Comparison of ENCODE assay signal across 20 cellular contexts in the genomic region with DNA sequence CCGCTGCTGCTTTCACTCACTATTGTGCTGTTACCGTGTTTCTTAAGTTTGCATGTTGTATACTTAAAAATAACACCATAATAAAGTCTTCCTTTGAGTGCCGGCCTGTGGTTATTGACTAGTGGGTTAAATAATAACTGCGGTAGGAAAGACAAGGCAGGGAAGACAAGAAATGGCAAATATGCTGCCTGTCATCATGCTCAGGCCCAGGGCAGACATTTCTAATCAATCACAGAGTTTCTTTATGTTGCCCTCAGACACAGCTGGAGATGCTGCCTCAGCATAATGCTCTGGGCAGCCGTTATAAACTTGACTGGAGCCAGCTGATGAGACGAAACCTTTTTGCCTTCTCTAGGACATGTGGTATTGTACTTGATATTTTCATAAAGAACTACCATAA.
"Had no signal": no experiment of that assay in that cellular context is flagged by ENCODE, and none has a peak within 500 bp of the region (broad histone marks: within the 10 kb centered on the region; RNA-seq: fewer than 3 reads in every experiment).

No MANE protein-coding gene starts in this region.

- H3K9me3 ChIP-seq: heart left ventricle, suprapubic skin had no signal

- H3K27me3 ChIP-seq: heart left ventricle, suprapubic skin had no signal

- H3K27ac Mint-ChIP-seq: activated CD8-positive, alpha-beta memory T cell treated with anti-CD3 and anti-CD28 coated beads, Interleukin-2, amount 10 ng/mL, durations not matched to agents 7 days and 5 days; effector memory CD8-positive, alpha-beta T cell; natural killer cell had no signal

- H3K9me3 Mint-ChIP-seq: effector memory CD8-positive, alpha-beta T cell; natural killer cell had no signal

- ATAC-seq: activated CD8-positive, alpha-beta memory T cell treated with anti-CD3 and anti-CD28 coated beads, Interleukin-2, amount 10 ng/mL, durations not matched to agents 7 days and 5 days; effector memory CD8-positive, alpha-beta T cell; heart left ventricle; left colon; natural killer cell; stimulated activated naive CD8-positive, alpha-beta T cell treated with anti-CD3 and anti-CD28 coated beads, Interleukin-15, Interleukin-2, amounts not matched to agents 100 U/mL and 50 U/mL, for 24 hours had no signal

- H3K4me3 Mint-ChIP-seq: activated CD8-positive, alpha-beta memory T cell treated with anti-CD3 and anti-CD28 coated beads, Interleukin-2, amount 10 ng/mL, durations not matched to agents 7 days and 5 days; effector memory CD8-positive, alpha-beta T cell; natural killer cell had no signal

- H3K27me3 Mint-ChIP-seq: activated CD8-positive, alpha-beta memory T cell treated with anti-CD3 and anti-CD28 coated beads, Interleukin-2, amount 10 ng/mL, durations not matched to agents 7 days and 5 days; effector memory CD8-positive, alpha-beta T cell had no signal

- H3K4me1 Mint-ChIP-seq: activated CD8-positive, alpha-beta memory T cell treated with anti-CD3 and anti-CD28 coated beads, Interleukin-2, amount 10 ng/mL, durations not matched to agents 7 days and 5 days; natural killer cell had no signal

- H3K4me3 ChIP-seq: heart left ventricle, skin epidermis, suprapubic skin had no signal

- H3K27ac ChIP-seq: epithelial cell of prostate, skin epidermis, suprapubic skin had no signal

- DNase-seq: activated CD4-positive, alpha-beta T cell treated with anti-CD3 and anti-CD28 coated beads for 1 hour; activated CD4-positive, alpha-beta T cell treated with anti-CD3 and anti-CD28 coated beads, Interleukin-2, amount 50 U/mL, for 4 hours; activated CD8-positive, alpha-beta memory T cell treated with anti-CD3 and anti-CD28 coated beads, Interleukin-2, amount 10 ng/mL, durations not matched to agents 7 days and 5 days; activated effector memory CD4-positive, alpha-beta T cell treated with Interleukin-2 at 50 U/mL for 16 hours; activated naive CD4-positive, alpha-beta T cell treated with anti-CD3 and anti-CD28 coated beads, Interleukin-2, amount 50 U/mL, for 16 hours; activated T-cell treated with anti-CD3 and anti-CD28 coated beads, Interleukin-2, amount 50 U/mL, for 1 hour; dermis blood vessel endothelial cell; effector memory CD8-positive, alpha-beta T cell; foreskin melanocyte; heart left ventricle; left colon; mammary epithelial cell; natural killer cell; stimulated activated CD4-positive, alpha-beta T cell treated with anti-CD3 and anti-CD28 coated beads, Interleukin-4, amount 100 ng/mL, for 4 hours; stimulated activated CD8-positive, alpha-beta memory T cell treated with anti-CD3 and anti-CD28 coated beads, Interleukin-4, amount 100 ng/mL, for 48 hours; stimulated activated naive CD8-positive, alpha-beta T cell treated with anti-CD3 and anti-CD28 coated beads, Interleukin-15, Interleukin-2, amounts not matched to agents 100 U/mL and 50 U/mL, for 24 hours; trophoblast cell had no signal
